In the genomic region with DNA sequence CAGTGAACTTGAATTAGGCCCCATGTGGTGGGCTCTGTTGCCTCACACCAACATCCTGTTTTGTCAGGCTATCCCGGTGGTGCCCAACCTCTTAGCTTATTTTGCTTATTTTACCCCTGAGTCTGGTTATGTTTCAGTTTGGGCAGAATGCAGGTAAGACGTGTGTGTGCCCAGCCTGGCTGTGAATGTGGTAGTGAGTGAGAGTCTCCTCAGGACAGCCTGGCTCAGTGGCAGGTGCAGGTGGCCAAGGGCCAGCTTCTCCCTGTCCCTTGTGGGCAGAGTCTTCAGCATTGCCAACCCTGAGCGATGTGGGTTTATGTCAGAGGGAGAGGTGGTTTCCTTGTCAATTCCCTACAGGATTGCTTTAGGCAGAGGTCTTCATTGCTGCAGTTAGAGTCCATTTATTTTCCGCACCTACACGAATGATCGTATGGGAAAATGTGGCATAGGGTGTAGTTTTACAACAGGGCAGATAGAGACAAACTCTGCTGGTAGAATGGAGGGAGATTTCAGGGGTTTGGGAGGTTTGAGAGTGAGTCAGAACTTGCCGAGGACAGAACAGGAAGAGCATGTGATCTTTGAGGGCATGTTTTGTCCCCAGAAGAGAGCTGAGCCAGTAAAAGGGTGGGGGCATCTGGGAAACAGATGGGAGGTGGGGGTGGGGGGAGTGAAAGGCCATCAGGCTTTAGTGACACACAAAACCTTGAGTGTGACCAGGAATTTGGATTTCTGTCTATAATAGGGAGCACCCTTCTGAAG, we compare ENCODE assay signal across 21 cellular contexts.
"Had no signal": no experiment of that assay in that cellular context is flagged by ENCODE, and none has a peak within 500 bp of the region (broad histone marks: within the 10 kb centered on the region; RNA-seq: fewer than 3 reads in every experiment).

No MANE protein-coding gene starts in this region.

- DNase-seq: activated CD4-positive, alpha-beta T cell treated with anti-CD3 and anti-CD28 coated beads, Interleukin-2, amount 10 ng/mL, durations not matched to agents 24 days and 14 days; activated CD8-positive, alpha-beta memory T cell treated with anti-CD3 and anti-CD28 coated beads, Interleukin-2, amount 50 U/mL, for 4 hours; activated CD8-positive, alpha-beta T cell treated with anti-CD3 and anti-CD28 coated beads, Interleukin-2, amount 10 ng/mL, durations not matched to agents 7 days and 5 days; activated effector memory CD4-positive, alpha-beta T cell treated with anti-CD3 and anti-CD28 coated beads, Interleukin-2, amount 50 U/mL, for 16 hours; activated T-cell treated with anti-CD3 and anti-CD28 coated beads, Interleukin-2, amount 50 U/mL, for 48 hours; adrenal gland; foreskin fibroblast; heart left ventricle; naive thymus-derived CD8-positive, alpha-beta T cell; retina; stimulated activated CD4-positive, alpha-beta T cell treated with anti-CD3 and anti-CD28 coated beads, Interleukin-15, amount 100 ng/mL, for 24 hours; stimulated activated CD4-positive, alpha-beta T cell treated with anti-CD3 and anti-CD28 coated beads, Interleukin-4, amount 100 ng/mL, for 1 hour; stimulated activated naive CD4-positive, alpha-beta T cell; substantia nigra; T-helper 17 cell; transverse colon had no signal

- H3K4me3 ChIP-seq: adrenal gland, esophagus muscularis mucosa, heart left ventricle, transverse colon had no signal

- H3K4me1 ChIP-seq: adrenal gland, esophagus muscularis mucosa, heart left ventricle, parathyroid adenoma, transverse colon had no signal

- H3K27ac ChIP-seq: adrenal gland, esophagus muscularis mucosa, heart left ventricle, parathyroid adenoma, transverse colon had no signal

- H3K9me3 Mint-ChIP-seq: activated CD4-positive, alpha-beta T cell treated with anti-CD3 and anti-CD28 coated beads, Interleukin-2, amount 10 ng/mL, durations not matched to agents 24 days and 14 days; activated naive CD4-positive, alpha-beta T cell treated with anti-CD3 and anti-CD28 coated beads, Interleukin-2, amount 50 U/mL, for 24 hours; WTC11 had no signal

- H3K4me1 Mint-ChIP-seq: activated CD4-positive, alpha-beta T cell treated with anti-CD3 and anti-CD28 coated beads, Interleukin-2, amount 10 ng/mL, durations not matched to agents 24 days and 14 days; activated naive CD4-positive, alpha-beta T cell treated with anti-CD3 and anti-CD28 coated beads, Interleukin-2, amount 50 U/mL, for 24 hours; naive thymus-derived CD8-positive, alpha-beta T cell; T-helper 17 cell; WTC11 had no signal

- H3K27ac Mint-ChIP-seq: activated CD4-positive, alpha-beta T cell treated with anti-CD3 and anti-CD28 coated beads, Interleukin-2, amount 10 ng/mL, durations not matched to agents 24 days and 14 days; activated CD8-positive, alpha-beta T cell treated with anti-CD3 and anti-CD28 coated beads, Interleukin-2, amount 10 ng/mL, durations not matched to agents 7 days and 5 days; activated naive CD4-positive, alpha-beta T cell treated with anti-CD3 and anti-CD28 coated beads, Interleukin-2, amount 50 U/mL, for 24 hours; naive thymus-derived CD8-positive, alpha-beta T cell; T-helper 17 cell; WTC11 had no signal

- H3K36me3 Mint-ChIP-seq: activated naive CD4-positive, alpha-beta T cell treated with anti-CD3 and anti-CD28 coated beads, Interleukin-2, amount 50 U/mL, for 24 hours; naive thymus-derived CD8-positive, alpha-beta T cell; WTC11 had no signal

- H3K9me3 ChIP-seq: adrenal gland, esophagus muscularis mucosa, heart left ventricle, transverse colon had no signal

- FAIRE-seq: colon had no signal

- H3K36me3 ChIP-seq: adrenal gland, esophagus muscularis mucosa, heart left ventricle, transverse colon had no signal

- H3K27me3 Mint-ChIP-seq: activated CD4-positive, alpha-beta T cell treated with anti-CD3 and anti-CD28 coated beads, Interleukin-2, amount 10 ng/mL, durations not matched to agents 24 days and 14 days; activated naive CD4-positive, alpha-beta T cell treated with anti-CD3 and anti-CD28 coated beads, Interleukin-2, amount 50 U/mL, for 24 hours; T-helper 17 cell had no signal

- H3K4me3 Mint-ChIP-seq: activated CD4-positive, alpha-beta T cell treated with anti-CD3 and anti-CD28 coated beads, Interleukin-2, amount 10 ng/mL, durations not matched to agents 24 days and 14 days; activated CD8-positive, alpha-beta T cell treated with anti-CD3 and anti-CD28 coated beads, Interleukin-2, amount 10 ng/mL, durations not matched to agents 7 days and 5 days; activated naive CD4-positive, alpha-beta T cell treated with anti-CD3 and anti-CD28 coated beads, Interleukin-2, amount 50 U/mL, for 24 hours; naive thymus-derived CD8-positive, alpha-beta T cell; T-helper 17 cell; WTC11 had no signal

- H3K79me2 ChIP-seq: parathyroid adenoma had no signal

- ATAC-seq: activated CD8-positive, alpha-beta T cell treated with anti-CD3 and anti-CD28 coated beads, Interleukin-2, amount 10 ng/mL, durations not matched to agents 7 days and 5 days; heart left ventricle; naive thymus-derived CD8-positive, alpha-beta T cell; T-helper 17 cell; WTC11 had no signal

- H3K9ac ChIP-seq: parathyroid adenoma had no signal

- H2AFZ ChIP-seq: parathyroid adenoma had no signal

- H3K27me3 ChIP-seq: adrenal gland, esophagus muscularis mucosa, transverse colon had no signal
